Comparison of ENCODE assay signal across 8 cellular contexts in genomic region chr1:114510235-114511047, GRCh38. TPM values are rescaled to one million over a fixed set of nuclear protein-coding genes. Genes with fewer than 3 reads are reported as not detected.
DNase-seq lines count a peak whose midpoint lies in the region; ATAC-seq, FAIRE-seq and TF ChIP-seq lines count a peak whose summit lies in the region.

No MANE protein-coding gene starts in this region.

- WGBS in heart right ventricle, 2 donors, result 0% methylated on average over 50 to 71 of the region's 75 CpGs

- no peaks in the 10 kb centered on the region; a peak in 1 of 22 replicates for H3K9me3 ChIP-seq in BLaER1 treated with 17β-estradiol and CSF1 and Interleukin-3, amounts not matched to agents 10 nM and 100 nM (replicated peaks in 1 of 11)
- H3K9me3 ChIP-seq in heart right ventricle, result no peaks in the 10 kb centered on the region

- H3K4me3 ChIP-seq in BLaER1 treated with 17β-estradiol and CSF1 and Interleukin-3, amounts not matched to agents 10 nM and 100 nM, result peak overlapping the region; percentile 80 to 99 (median 96)
- peak overlapping the region; percentile 82 to 100 (median 94) for H3K4me3 ChIP-seq in heart right ventricle

- H3K27me3 ChIP-seq in BLaER1 treated with 17β-estradiol and CSF1 and Interleukin-3, amounts not matched to agents 10 nM and 100 nM, result no peaks in the 10 kb centered on the region
- H3K27me3 ChIP-seq in heart right ventricle, result no peaks in the 10 kb centered on the region

- intact Hi-C loops in heart right ventricle (cut with DNase I), result loop anchor here in 5 of 10 donors (2.0 to 10.0 kb wide), 6 partner anchors 72 to 247 kb away; partner anchors contain the start of genes BCAS2 (in 2 of the 5) and CSDE1 (in 2 of the 5)
- intact Hi-C loops in posterior cingulate gyrus (cut with DNase I), result loop anchor here (1.0 to 5.0 kb wide), 3 partner anchors 71 to 247 kb away; partner anchors contain the start of genes BCAS2 and CSDE1

- DNase-seq in GM19240 (ENCODE audit: insufficient read length, low spot score), result peak; percentile 57
- peak; percentile 20 for DNase-seq in RCC 7860 (ENCODE audit: low spot score)
- DNase-seq in activated naive CD4-positive, alpha-beta T cell treated with anti-CD3 and anti-CD28 coated beads, Interleukin-2, amount 50 U/mL, for 16 hours, result peak; percentile 50
- DNase-seq in heart right ventricle, result peak; percentile 36 to 38
- peak; percentile 6 to 89 (median 39) for DNase-seq in posterior cingulate gyrus
- no peak for DNase-seq in NCI-H2029 treated with DMSO at 0.1 percent for 48 hours (lab: John Stamatoyannopoulos, UW)

- peak overlapping the region; percentile 92 to 98 (median 95) for H3K27ac ChIP-seq in BLaER1 treated with 17β-estradiol and CSF1 and Interleukin-3, amounts not matched to agents 10 nM and 100 nM
- peak overlapping the region; percentile 89 to 99 (median 96) for H3K27ac ChIP-seq in heart right ventricle

- ATAC-seq in HG03342 (IDR thresholded peaks at IDR 0.05; ENCODE audit: unreplicated experiment) (peak; percentile 53), heart right ventricle (peak; percentile 23 to 78 (median 58))

- peaks cover 37 to 52% (median 42%) of the 10 kb centered on the region in 10 experiments for H3K4me1 ChIP-seq in BLaER1 treated with 17β-estradiol and CSF1 and Interleukin-3, amounts not matched to agents 10 nM and 100 nM
- H3K4me1 ChIP-seq in heart right ventricle, result peaks cover 6 to 50% (median 41%) of the 10 kb centered on the region in 9 donors

- H3K4me2 ChIP-seq in BLaER1 treated with 17β-estradiol and CSF1 and Interleukin-3, amounts not matched to agents 10 nM and 100 nM, result peak overlapping the region; percentile 75 to 95 (median 91)

- H4K20me1 ChIP-seq in BLaER1 treated with 17β-estradiol and CSF1 and Interleukin-3, amounts not matched to agents 10 nM and 100 nM, result peaks cover 48 to 53% (median 52%) of the 10 kb centered on the region in 11 experiments

- no peak for TF ChIP-seq CTCF in heart right ventricle (IDR thresholded peaks at IDR 0.05)

- FAIRE-seq in RCC 7860 (lab: Jason Lieb, UNC), result no peak

- H3K9ac ChIP-seq in BLaER1 treated with 17β-estradiol and CSF1 and Interleukin-3, amounts not matched to agents 10 nM and 100 nM, result peak overlapping the region; percentile 94 to 98 (median 96)

- peaks cover 10 to 20% (median 19%) of the 10 kb centered on the region in 11 experiments; a peak in 21 of 22 replicates for H3K36me3 ChIP-seq in BLaER1 treated with 17β-estradiol and CSF1 and Interleukin-3, amounts not matched to agents 10 nM and 100 nM
- H3K36me3 ChIP-seq in heart right ventricle, result peaks cover 0 to 19% (median 0%) of the 10 kb centered on the region in 9 donors

RNA-seq across cellular contexts. Expression of gene TRIM33, which starts 0.6 kb away (rescaled TPM):
- total RNA-seq in heart right ventricle, result 10 to 100 TPM; 13.6 to 28.7 (median 21.4) TPM
- polyA plus RNA-seq in heart right ventricle, result 10 to 100 TPM in 1 of 2 donors, 1 to 10 TPM in 1; 3.5 to 13.2 TPM
